ENCODE assay signal across 19 cellular contexts in genomic region chr12:25684070-25684469, GRCh38.
A peak's percentile ranks its signal among the peaks of the same experiment; 100 is the strongest.
DNase-seq lines count a peak whose midpoint lies in the region; ATAC-seq and FAIRE-seq lines count a peak whose summit lies in the region.
"Had no signal": no experiment of that assay in that cellular context is flagged by ENCODE, and none has a peak within 500 bp of the region (broad histone marks: within the 10 kb centered on the region; RNA-seq: fewer than 3 reads in every experiment).

No MANE protein-coding gene starts in this region.

- H3K27ac Mint-ChIP-seq in activated CD4-positive, alpha-beta T cell treated with anti-CD3 and anti-CD28 coated beads, Interleukin-2, amount 10 ng/mL, durations not matched to agents 7 days and 5 days, result no peak overlapping the region
- H3K27ac Mint-ChIP-seq: B cell; CD8-positive, alpha-beta T cell; HFFc6 had no signal

- peaks cover 8% of the 10 kb centered on the region for H3K9me3 Mint-ChIP-seq in activated CD4-positive, alpha-beta T cell treated with anti-CD3 and anti-CD28 coated beads, Interleukin-2, amount 10 ng/mL, durations not matched to agents 7 days and 5 days
- H3K9me3 Mint-ChIP-seq: CD8-positive, alpha-beta T cell had no signal

- H3K36me3 Mint-ChIP-seq in activated CD4-positive, alpha-beta T cell treated with anti-CD3 and anti-CD28 coated beads, Interleukin-2, amount 10 ng/mL, durations not matched to agents 7 days and 5 days (ENCODE audit: low read depth), result no peaks in the 10 kb centered on the region
- H3K36me3 Mint-ChIP-seq: CD4-positive, CD25-positive, alpha-beta regulatory T cell; CD8-positive, alpha-beta T cell had no signal

- intact Hi-C loops in head of caudate nucleus (cut with DNase I), result no loop called here

- H3K27me3 Mint-ChIP-seq in activated CD4-positive, alpha-beta T cell treated with anti-CD3 and anti-CD28 coated beads, Interleukin-2, amount 10 ng/mL, durations not matched to agents 7 days and 5 days, result no peaks in the 10 kb centered on the region
- H3K27me3 Mint-ChIP-seq: CD4-positive, CD25-positive, alpha-beta regulatory T cell had no signal

- no peaks in the 10 kb centered on the region for H3K4me1 Mint-ChIP-seq in activated CD4-positive, alpha-beta T cell treated with anti-CD3 and anti-CD28 coated beads, Interleukin-2, amount 10 ng/mL, durations not matched to agents 7 days and 5 days
- H3K4me1 Mint-ChIP-seq: B cell; CD4-positive, CD25-positive, alpha-beta regulatory T cell had no signal

- H3K4me3 Mint-ChIP-seq in activated CD4-positive, alpha-beta T cell treated with anti-CD3 and anti-CD28 coated beads, Interleukin-2, amount 10 ng/mL, durations not matched to agents 7 days and 5 days, result no peak overlapping the region
- H3K4me3 Mint-ChIP-seq: B cell; CD4-positive, CD25-positive, alpha-beta regulatory T cell; CD8-positive, alpha-beta T cell; HFFc6 had no signal

- CTCF ChIA-PET in activated CD4-positive, alpha-beta T cell treated with anti-CD3 and anti-CD28 coated beads, Interleukin-2, amount 10 ng/mL, durations not matched to agents 7 days and 5 days (lab: Charles Lee), result no interaction called here

- DNase-seq in frontal cortex (ENCODE audit: low spot score in 2 of 2) (peak; percentile 18 to 30), head of caudate nucleus (peak in 23 of 42 donors; percentile 12 to 54 (median 29)), pons (ENCODE audit: low spot score) (peak; percentile 67), superior temporal gyrus (ENCODE audit: extremely low spot score) (peak; percentile 40)
- DNase-seq in activated CD4-positive, alpha-beta T cell treated with anti-CD3 and anti-CD28 coated beads, Interleukin-2, amount 10 ng/mL, durations not matched to agents 7 days and 5 days, result no peak
- DNase-seq: Caco-2; CD4-positive, CD25-positive, alpha-beta regulatory T cell; CD8-positive, alpha-beta T cell; DMS153; DND-41; GDM1; GOT3; HFFc6 had no signal

- ATAC-seq in GM18907 (IDR thresholded peaks at IDR 0.05; ENCODE audit: unreplicated experiment), result no peak
- no peak for ATAC-seq in HG02763 (IDR thresholded peaks at IDR 0.05; ENCODE audit: unreplicated experiment)
- ATAC-seq: CD8-positive, alpha-beta T cell; GM12878 had no signal

- POLR2A ChIA-PET in activated CD4-positive, alpha-beta T cell treated with anti-CD3 and anti-CD28 coated beads, Interleukin-2, amount 10 ng/mL, durations not matched to agents 7 days and 5 days (lab: Charles Lee), result no interaction called here

- FAIRE-seq in frontal cortex (lab: Jason Lieb, UNC), result no peak
- FAIRE-seq: GM12878, GM18507, H54 had no signal
